In genomic region chr15:32641517-32642059, GRCh38 we compare ENCODE assay signal across 10 cellular contexts. TPM values are rescaled to one million over a fixed set of nuclear protein-coding genes. Genes with fewer than 3 reads are reported as not detected.
DNase-seq lines count a peak whose midpoint lies in the region; ATAC-seq and TF ChIP-seq lines count a peak whose summit lies in the region.
"Had no signal": no experiment of that assay in that cellular context is flagged by ENCODE, and none has a peak within 500 bp of the region (broad histone marks: within the 10 kb centered on the region; RNA-seq: fewer than 3 reads in every experiment).

Gene SCG5 (plus strand): TSS chr15:32641710. CDS start chr15:32643593, 1,883 bp downstream.

- no peak for TF ChIP-seq POLR2A in upper lobe of left lung (IDR thresholded peaks at IDR 0.05)

- ATAC-seq in right cardiac atrium (peak; percentile 43 to 59), upper lobe of left lung (ENCODE audit: low FRiP score in 2 of 2) (peak; percentile 26 to 67), HG03442 (IDR thresholded peaks at IDR 0.05; ENCODE audit: unreplicated experiment) (no peak)

- H3K36me3 ChIP-seq in right atrium auricular region (no peaks in the 10 kb centered on the region), upper lobe of left lung (no peaks in the 10 kb centered on the region)
- no peaks in the 10 kb centered on the region for H3K36me3 ChIP-seq in effector memory CD4-positive, alpha-beta T cell (ENCODE audit: control insufficient read depth, insufficient read depth, low read length)

- no peak for TF ChIP-seq EP300 in upper lobe of left lung (IDR thresholded peaks at IDR 0.05)

- intact Hi-C loops in right cardiac atrium (cut with DNase I): no loop called here

- H3K9me3 ChIP-seq in right cardiac atrium (ENCODE audit: control insufficient read depth, low read length) (no peaks in the 10 kb centered on the region), right atrium auricular region (no peaks in the 10 kb centered on the region), upper lobe of left lung (no peaks in the 10 kb centered on the region)
- H3K9me3 ChIP-seq in effector memory CD4-positive, alpha-beta T cell (ENCODE audit: control insufficient read depth, low read length): no peaks in the 10 kb centered on the region

- WGBS in right cardiac atrium: 7% methylated on average over 22 of the region's 22 CpGs
- WGBS in upper lobe of left lung, 2 donors: 31 to 38% methylated on average over 12 to 22 of the region's 22 CpGs

- H3K27ac ChIP-seq in right cardiac atrium (ENCODE audit: low read length) (no peak within 1 kb of the TSS), right atrium auricular region (no peak within 1 kb of the TSS), upper lobe of left lung (no peak within 1 kb of the TSS)
- no peak within 1 kb of the TSS for H3K27ac ChIP-seq in effector memory CD4-positive, alpha-beta T cell (ENCODE audit: insufficient read depth, low read length, poor library complexity, severe bottlenecking)
- H3K27ac ChIP-seq: epithelial cell of prostate had no signal

- no peak within 1 kb of the TSS for H3K4me3 ChIP-seq in right cardiac atrium (ENCODE audit: low read length)
- H3K4me3 ChIP-seq in right atrium auricular region: peak within 1 kb of the TSS in 1 of 2 donors; percentile 10
- peak within 1 kb of the TSS in 3 of 4 donors; percentile 12 to 28 (median 13) for H3K4me3 ChIP-seq in upper lobe of left lung
- H3K4me3 ChIP-seq in effector memory CD4-positive, alpha-beta T cell (ENCODE audit: insufficient read depth, low read depth, low read length, poor library complexity, severe bottlenecking): no peak within 1 kb of the TSS

- DNase-seq in right cardiac atrium: peak in 2 of 3 donors; percentile 40 to 59
- DNase-seq in right atrium auricular region (ENCODE audit: low spot score): no peak
- peak; percentile 59 for DNase-seq in astrocyte of the hippocampus (ENCODE audit: low read depth, low spot score)
- DNase-seq in iris pigment epithelial cell (ENCODE audit: low read depth): peak; percentile 73
- DNase-seq in upper lobe of left lung: peak; percentile 38 to 69
- DNase-seq in UCSD-AML1 (lab: John Stamatoyannopoulos, UW; ENCODE audit: unreplicated experiment): no peak
- DNase-seq in effector memory CD4-positive, alpha-beta T cell: no peak
- DNase-seq: Karpas-422 had no signal

- H3K4me1 ChIP-seq in right cardiac atrium (ENCODE audit: control insufficient read depth, insufficient read depth, low read length) (no peaks in the 10 kb centered on the region), right atrium auricular region (peaks cover 0 to 6% of the 10 kb centered on the region in 2 donors), upper lobe of left lung (peaks cover 0 to 5% (median 2%) of the 10 kb centered on the region in 4 donors)
- no peaks in the 10 kb centered on the region for H3K4me1 ChIP-seq in effector memory CD4-positive, alpha-beta T cell (ENCODE audit: control insufficient read depth, insufficient read depth, low read length, poor library complexity, severe bottlenecking)

- H3K27me3 ChIP-seq in right cardiac atrium (ENCODE audit: control insufficient read depth, insufficient read depth) (no peaks in the 10 kb centered on the region), right atrium auricular region (no peaks in the 10 kb centered on the region), upper lobe of left lung (no peaks in the 10 kb centered on the region)
- H3K27me3 ChIP-seq in effector memory CD4-positive, alpha-beta T cell (replicated peaks; ENCODE audit: control insufficient read depth, insufficient read depth, low read length, poor library complexity, severe bottlenecking): no peaks in the 10 kb centered on the region

- TF ChIP-seq CTCF in right atrium auricular region (IDR thresholded peaks at IDR 0.05): no peak
- TF ChIP-seq CTCF in upper lobe of left lung (IDR thresholded peaks at IDR 0.05): no peak

RNA-seq across cellular contexts. Expression of gene SCG5, which starts in this region (rescaled TPM):
- under 1 TPM in 3 of 4 donors, not detected in 1; 0.37 to 0.68 (median 0.47) TPM for total RNA-seq in right cardiac atrium
- polyA plus RNA-seq in right cardiac atrium: 0.48 TPM
- total RNA-seq in right atrium auricular region: under 1 TPM in 1 of 2 donors, not detected in 1; 0.90 TPM
- total RNA-seq in upper lobe of left lung: 1 to 10 TPM in 1 of 6 donors, under 1 TPM in 2, not detected in 3; 0.61 to 1.7 (median 0.97) TPM

Comparison
In these comparisons a context has a peak if more than half of its experiments do, and no peak if none do; other contexts are left out.
1. Peak in DNase-seq and ATAC-seq in right cardiac atrium; RNA of the gene not detected or under 1 TPM.
2. DNase-seq: peak in astrocyte of the hippocampus (single experiment), iris pigment epithelial cell (single experiment) and upper lobe of left lung (2 of 2); none in right atrium auricular region (single experiment), UCSD-AML1 (single experiment) and effector memory CD4-positive, alpha-beta T cell (0 of 3).
3. H3K4me3 ChIP-seq: peak in upper lobe of left lung (3 of 4); none in right cardiac atrium (single experiment) and effector memory CD4-positive, alpha-beta T cell (single experiment).